Comparison of ENCODE assay signal across 2 cellular contexts in the genomic region with DNA sequence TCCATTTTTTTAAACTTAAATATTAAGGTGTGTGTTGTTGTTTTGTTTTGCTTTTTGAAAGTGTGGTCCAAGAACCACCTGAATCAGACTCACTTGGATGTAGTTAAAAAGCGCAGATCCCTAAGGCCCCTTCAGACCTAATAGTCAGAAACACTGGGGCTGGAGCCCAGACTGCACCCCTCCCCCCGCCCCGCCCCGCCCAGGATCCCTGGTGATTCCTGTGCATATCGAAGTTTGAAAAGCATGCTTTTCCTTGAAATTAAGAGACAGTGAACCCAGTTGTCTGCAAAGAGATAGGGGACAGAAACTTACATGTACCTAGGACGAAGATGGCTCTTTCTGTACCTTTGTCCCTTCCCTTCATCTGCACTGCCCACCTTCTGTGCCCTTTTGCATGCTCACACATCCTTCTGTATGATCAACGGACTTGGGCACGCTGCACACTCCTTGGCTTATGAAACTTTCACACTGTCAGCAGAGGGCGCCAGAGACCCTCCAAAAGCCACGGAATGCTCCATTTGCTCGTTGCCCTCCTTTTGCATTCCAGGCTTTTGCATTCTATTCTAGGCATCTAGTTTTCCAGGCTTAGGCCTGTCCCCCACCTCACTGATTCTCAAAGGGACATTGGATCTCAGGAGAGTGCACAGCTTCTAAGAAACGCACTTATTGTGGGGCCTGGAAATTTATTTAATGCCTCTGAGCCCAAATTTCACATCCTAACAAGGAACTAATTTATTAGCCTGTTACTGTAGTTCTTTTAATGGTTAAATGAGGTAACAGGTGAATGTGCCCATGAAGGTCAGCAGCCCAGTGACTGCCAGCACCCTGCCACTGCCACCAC.
TF ChIP-seq lines count a peak whose summit lies in the region.

No MANE protein-coding gene starts in this region.

TF ChIP-seq in HCT116, 20 proteins besides CTCF, POLR2A, EP300 and RAD21:
- no peak for TF ChIP-seq JUND (IDR thresholded peaks at IDR 0.05)
- TF ChIP-seq TCF7L2 (IDR thresholded peaks at IDR 0.05; ENCODE audit: borderline replicate concordance, extremely low read depth, insufficient read depth, insufficient read length), result no peak
- TF ChIP-seq YY1 (IDR thresholded peaks at IDR 0.05; ENCODE audit: extremely low read depth, insufficient replicate concordance, low read depth, low read length), result peak; percentile 18
- TF ChIP-seq, protein P1, sequence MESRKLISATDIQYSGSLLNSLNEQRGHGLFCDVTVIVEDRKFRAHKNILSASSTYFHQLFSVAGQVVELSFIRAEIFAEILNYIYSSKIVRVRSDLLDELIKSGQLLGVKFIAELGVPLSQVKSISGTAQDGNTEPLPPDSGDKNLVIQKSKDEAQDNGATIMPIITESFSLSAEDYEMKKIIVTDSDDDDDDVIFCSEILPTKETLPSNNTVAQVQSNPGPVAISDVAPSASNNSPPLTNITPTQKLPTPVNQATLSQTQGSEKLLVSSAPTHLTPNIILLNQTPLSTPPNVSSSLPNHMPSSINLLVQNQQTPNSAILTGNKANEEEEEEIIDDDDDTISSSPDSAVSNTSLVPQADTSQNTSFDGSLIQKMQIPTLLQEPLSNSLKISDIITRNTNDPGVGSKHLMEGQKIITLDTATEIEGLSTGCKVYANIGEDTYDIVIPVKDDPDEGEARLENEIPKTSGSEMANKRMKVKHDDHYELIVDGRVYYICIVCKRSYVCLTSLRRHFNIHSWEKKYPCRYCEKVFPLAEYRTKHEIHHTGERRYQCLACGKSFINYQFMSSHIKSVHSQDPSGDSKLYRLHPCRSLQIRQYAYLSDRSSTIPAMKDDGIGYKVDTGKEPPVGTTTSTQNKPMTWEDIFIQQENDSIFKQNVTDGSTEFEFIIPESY (IDR thresholded peaks at IDR 0.05; ENCODE audit: extremely low read depth, insufficient replicate concordance, low read length), result no peak
- TF ChIP-seq, protein P2, sequence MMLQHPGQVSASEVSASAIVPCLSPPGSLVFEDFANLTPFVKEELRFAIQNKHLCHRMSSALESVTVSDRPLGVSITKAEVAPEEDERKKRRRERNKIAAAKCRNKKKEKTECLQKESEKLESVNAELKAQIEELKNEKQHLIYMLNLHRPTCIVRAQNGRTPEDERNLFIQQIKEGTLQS (IDR thresholded peaks at IDR 0.05), result no peak
- no peak for TF ChIP-seq ZFX (IDR thresholded peaks at IDR 0.05)
- no peak for TF ChIP-seq SIN3A (IDR thresholded peaks at IDR 0.05; ENCODE audit: low read depth)
- TF ChIP-seq MAX (IDR thresholded peaks at IDR 0.05), result 0 out of 2 replicates have a peak, but pooled peaks have one; percentile 34
- TF ChIP-seq CBX3 (IDR thresholded peaks at IDR 0.05; ENCODE audit: low read depth), result no peak

TF ChIP-seq in H1, 55 proteins besides CTCF, POLR2A, EP300 and RAD21:
- TF ChIP-seq TEAD4 (IDR thresholded peaks at IDR 0.05; ENCODE audit: low read depth, low read length) (peak; percentile 97), SUZ12 (IDR thresholded peaks at IDR 0.05; ENCODE audit: low read length) (no peak), YY1 (IDR thresholded peaks at IDR 0.05; ENCODE audit: low read depth, low read length) (0 out of 2 replicates have a peak, but pooled peaks have one; percentile 43), MAX (IDR thresholded peaks at IDR 0.05) (peak; percentile 66)
